ENCODE assay signal across 22 cellular contexts in genomic region chr1:237527761-237528160, GRCh38.
"Had no signal": no experiment of that assay in that cellular context is flagged by ENCODE, and none has a peak within 500 bp of the region (broad histone marks: within the 10 kb centered on the region; RNA-seq: fewer than 3 reads in every experiment).

No MANE protein-coding gene starts in this region.

- ATAC-seq: gastrocnemius medialis; left lobe of liver; lower lobe of right lung; naive thymus-derived CD4-positive, alpha-beta T cell; right lobe of liver; stimulated activated effector memory CD8-positive, alpha-beta T cell treated with anti-CD3 and anti-CD28 coated beads, Interleukin-12 subunit alpha, Interleukin-12 subunit beta, amount 100 ng/mL, for 72 hours; stimulated activated naive CD8-positive, alpha-beta T cell treated with anti-CD3 and anti-CD28 coated beads, Interleukin-15, Interleukin-2, amounts not matched to agents 100 U/mL and 50 U/mL, for 24 hours had no signal

- H3K4me1 ChIP-seq: gastrocnemius medialis, lower lobe of right lung, parathyroid adenoma, prostate gland, right lobe of liver, suprapubic skin, thyroid gland, uterus had no signal

- H3K4me1 Mint-ChIP-seq: naive thymus-derived CD4-positive, alpha-beta T cell; nephron progenitor cell; stimulated activated effector memory CD8-positive, alpha-beta T cell treated with anti-CD3 and anti-CD28 coated beads, Interleukin-12 subunit alpha, Interleukin-12 subunit beta, amount 100 ng/mL, for 72 hours had no signal

- DNase-seq: effector CD4-positive, alpha-beta T cell; endodermal cell; gastrocnemius medialis; heart right ventricle; hypothalamus; islet precursor cell; lower lobe of right lung; naive thymus-derived CD4-positive, alpha-beta T cell; nephron progenitor cell; right lobe of liver; stimulated activated CD4-positive, alpha-beta T cell treated with anti-CD3 and anti-CD28 coated beads, Interleukin-4, amount 100 ng/mL, for 1 hour; stimulated activated CD8-positive, alpha-beta memory T cell treated with anti-CD3 and anti-CD28 coated beads, Interleukin-4, amount 100 ng/mL, for 48 hours; stimulated activated naive CD8-positive, alpha-beta T cell treated with anti-CD3 and anti-CD28 coated beads, Interleukin-15, Interleukin-2, amounts not matched to agents 100 U/mL and 50 U/mL, for 24 hours; thyroid gland; uterus had no signal

- H3K27me3 ChIP-seq: gastrocnemius medialis, heart right ventricle, right lobe of liver, suprapubic skin, thyroid gland, uterus had no signal

- H3K27me3 Mint-ChIP-seq: type B pancreatic cell had no signal

- H3K9me3 Mint-ChIP-seq: nephron progenitor cell; stimulated activated effector memory CD8-positive, alpha-beta T cell treated with anti-CD3 and anti-CD28 coated beads, Interleukin-12 subunit alpha, Interleukin-12 subunit beta, amount 100 ng/mL, for 72 hours; type B pancreatic cell had no signal

- H3K27ac ChIP-seq: coronary artery, gastrocnemius medialis, heart right ventricle, lower lobe of right lung, parathyroid adenoma, prostate gland, right lobe of liver, suprapubic skin, thyroid gland, uterus had no signal

- H3K9me3 ChIP-seq: gastrocnemius medialis, lower lobe of right lung, prostate gland, right lobe of liver, suprapubic skin, thyroid gland, uterus had no signal

- H3K36me3 ChIP-seq: gastrocnemius medialis, lower lobe of right lung, prostate gland, right lobe of liver, suprapubic skin, thyroid gland, uterus had no signal

- H3K36me3 Mint-ChIP-seq: naive thymus-derived CD4-positive, alpha-beta T cell; stimulated activated effector memory CD8-positive, alpha-beta T cell treated with anti-CD3 and anti-CD28 coated beads, Interleukin-12 subunit alpha, Interleukin-12 subunit beta, amount 100 ng/mL, for 72 hours; type B pancreatic cell had no signal

- H3K4me3 ChIP-seq: coronary artery, gastrocnemius medialis, heart right ventricle, lower lobe of right lung, prostate gland, right lobe of liver, suprapubic skin, thyroid gland, uterus had no signal

- H3K4me3 Mint-ChIP-seq: endodermal cell; naive thymus-derived CD4-positive, alpha-beta T cell; nephron progenitor cell; stimulated activated effector memory CD8-positive, alpha-beta T cell treated with anti-CD3 and anti-CD28 coated beads, Interleukin-12 subunit alpha, Interleukin-12 subunit beta, amount 100 ng/mL, for 72 hours; type B pancreatic cell had no signal

- H3K27ac Mint-ChIP-seq: endodermal cell; naive thymus-derived CD4-positive, alpha-beta T cell; nephron progenitor cell; stimulated activated effector memory CD8-positive, alpha-beta T cell treated with anti-CD3 and anti-CD28 coated beads, Interleukin-12 subunit alpha, Interleukin-12 subunit beta, amount 100 ng/mL, for 72 hours; type B pancreatic cell had no signal
